In the genomic region with DNA sequence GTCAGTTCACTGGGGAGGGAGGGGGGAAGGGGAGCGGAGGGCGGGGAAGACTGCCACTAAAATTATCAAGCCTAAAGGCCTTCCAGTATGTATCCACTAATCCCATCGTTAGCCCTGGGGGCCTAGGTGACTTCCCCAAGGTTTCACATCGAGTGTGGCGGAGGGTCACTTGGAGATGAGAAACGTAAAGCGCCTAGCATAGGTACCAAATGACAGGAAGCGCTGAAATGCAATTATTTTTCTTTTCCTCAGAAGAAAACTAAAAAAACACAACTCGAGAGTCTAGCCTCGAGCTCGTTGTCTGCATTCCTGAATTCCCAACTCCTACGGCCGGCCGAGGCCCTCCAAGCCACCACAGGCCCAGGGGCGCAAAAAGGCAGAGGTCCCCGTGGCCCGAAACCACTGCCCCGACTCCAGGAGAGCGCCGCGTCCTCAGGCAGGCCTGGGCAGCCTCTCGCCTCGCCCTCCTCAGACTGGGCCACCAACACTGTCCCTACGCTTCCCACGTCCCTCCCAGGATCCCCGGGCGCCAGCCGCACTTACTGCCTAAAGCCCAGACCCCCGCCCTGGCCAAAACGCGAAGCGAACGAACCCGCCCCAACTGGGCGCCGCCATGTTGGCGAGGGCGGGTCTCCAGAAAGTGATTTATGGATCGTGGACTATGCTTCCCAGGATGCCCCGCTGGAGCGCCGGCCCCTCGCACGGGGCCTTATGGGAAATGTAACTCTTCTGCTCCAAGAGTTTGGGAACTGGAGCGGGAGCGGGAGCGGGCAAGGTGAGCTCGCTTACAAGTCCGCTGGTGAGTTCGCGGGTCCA, we compare ENCODE assay signal across 1 cellular context.
TF ChIP-seq lines count a peak whose summit lies in the region.

A gene with protein sequence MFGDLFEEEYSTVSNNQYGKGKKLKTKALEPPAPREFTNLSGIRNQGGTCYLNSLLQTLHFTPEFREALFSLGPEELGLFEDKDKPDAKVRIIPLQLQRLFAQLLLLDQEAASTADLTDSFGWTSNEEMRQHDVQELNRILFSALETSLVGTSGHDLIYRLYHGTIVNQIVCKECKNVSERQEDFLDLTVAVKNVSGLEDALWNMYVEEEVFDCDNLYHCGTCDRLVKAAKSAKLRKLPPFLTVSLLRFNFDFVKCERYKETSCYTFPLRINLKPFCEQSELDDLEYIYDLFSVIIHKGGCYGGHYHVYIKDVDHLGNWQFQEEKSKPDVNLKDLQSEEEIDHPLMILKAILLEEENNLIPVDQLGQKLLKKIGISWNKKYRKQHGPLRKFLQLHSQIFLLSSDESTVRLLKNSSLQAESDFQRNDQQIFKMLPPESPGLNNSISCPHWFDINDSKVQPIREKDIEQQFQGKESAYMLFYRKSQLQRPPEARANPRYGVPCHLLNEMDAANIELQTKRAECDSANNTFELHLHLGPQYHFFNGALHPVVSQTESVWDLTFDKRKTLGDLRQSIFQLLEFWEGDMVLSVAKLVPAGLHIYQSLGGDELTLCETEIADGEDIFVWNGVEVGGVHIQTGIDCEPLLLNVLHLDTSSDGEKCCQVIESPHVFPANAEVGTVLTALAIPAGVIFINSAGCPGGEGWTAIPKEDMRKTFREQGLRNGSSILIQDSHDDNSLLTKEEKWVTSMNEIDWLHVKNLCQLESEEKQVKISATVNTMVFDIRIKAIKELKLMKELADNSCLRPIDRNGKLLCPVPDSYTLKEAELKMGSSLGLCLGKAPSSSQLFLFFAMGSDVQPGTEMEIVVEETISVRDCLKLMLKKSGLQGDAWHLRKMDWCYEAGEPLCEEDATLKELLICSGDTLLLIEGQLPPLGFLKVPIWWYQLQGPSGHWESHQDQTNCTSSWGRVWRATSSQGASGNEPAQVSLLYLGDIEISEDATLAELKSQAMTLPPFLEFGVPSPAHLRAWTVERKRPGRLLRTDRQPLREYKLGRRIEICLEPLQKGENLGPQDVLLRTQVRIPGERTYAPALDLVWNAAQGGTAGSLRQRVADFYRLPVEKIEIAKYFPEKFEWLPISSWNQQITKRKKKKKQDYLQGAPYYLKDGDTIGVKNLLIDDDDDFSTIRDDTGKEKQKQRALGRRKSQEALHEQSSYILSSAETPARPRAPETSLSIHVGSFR (minus strand): TSS at position 642 of the 816 bp plus-strand sequence. CDS start 1,228 bp downstream, outside the sequence.

TF ChIP-seq in HEK293, 187 proteins besides CTCF, POLR2A, EP300 and RAD21 (continued from another document and continues in another):
- TF ChIP-seq, protein P1, sequence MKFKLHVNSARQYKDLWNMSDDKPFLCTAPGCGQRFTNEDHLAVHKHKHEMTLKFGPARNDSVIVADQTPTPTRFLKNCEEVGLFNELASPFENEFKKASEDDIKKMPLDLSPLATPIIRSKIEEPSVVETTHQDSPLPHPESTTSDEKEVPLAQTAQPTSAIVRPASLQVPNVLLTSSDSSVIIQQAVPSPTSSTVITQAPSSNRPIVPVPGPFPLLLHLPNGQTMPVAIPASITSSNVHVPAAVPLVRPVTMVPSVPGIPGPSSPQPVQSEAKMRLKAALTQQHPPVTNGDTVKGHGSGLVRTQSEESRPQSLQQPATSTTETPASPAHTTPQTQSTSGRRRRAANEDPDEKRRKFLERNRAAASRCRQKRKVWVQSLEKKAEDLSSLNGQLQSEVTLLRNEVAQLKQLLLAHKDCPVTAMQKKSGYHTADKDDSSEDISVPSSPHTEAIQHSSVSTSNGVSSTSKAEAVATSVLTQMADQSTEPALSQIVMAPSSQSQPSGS (tag by site-specific recombination; IDR thresholded peaks at IDR 0.05; ENCODE audit: low read depth), result no peak
- peak; percentile 55 for TF ChIP-seq KLF1 (tag by site-specific recombination; IDR thresholded peaks at IDR 0.05)
- peak; percentile 86 for TF ChIP-seq SP2 (tag by site-specific recombination; IDR thresholded peaks at IDR 0.05)
- TF ChIP-seq ZNF843 (tag by site-specific recombination; IDR thresholded peaks at IDR 0.05), result no peak
- no peak for TF ChIP-seq ZNF677 (tag by site-specific recombination; IDR thresholded peaks at IDR 0.05)
- TF ChIP-seq KLF7 (tag by site-specific recombination; IDR thresholded peaks at IDR 0.05; ENCODE audit: borderline replicate concordance), result peak; percentile 33; the same call in 1 of the 2 replicates
- TF ChIP-seq ZNF341 (tag by site-specific recombination; IDR thresholded peaks at IDR 0.05; ENCODE audit: low read depth), result 0 out of 2 replicates have a peak, but pooled peaks have one; percentile 7
- peak; percentile 98 for TF ChIP-seq IKZF3 (tag by site-specific recombination; IDR thresholded peaks at IDR 0.05)
- TF ChIP-seq ZNF449 (tag by site-specific recombination; IDR thresholded peaks at IDR 0.05), result no peak
- no peak for TF ChIP-seq ZNF426 (tag by site-specific recombination; IDR thresholded peaks at IDR 0.05)
- TF ChIP-seq ZEB2 (tag by site-specific recombination; IDR thresholded peaks at IDR 0.05), result peak; percentile 70
- TF ChIP-seq GLIS1 (tag by site-specific recombination; IDR thresholded peaks at IDR 0.05), result peak; percentile 31; the same call in 1 of the 2 replicates
- TF ChIP-seq HOXA7 (CRISPR knock-in tag; IDR thresholded peaks at IDR 0.05; ENCODE audit: borderline replicate concordance), result no peak
- TF ChIP-seq ZNF530 (tag by site-specific recombination; IDR thresholded peaks at IDR 0.05; ENCODE audit: low read depth), result no peak
- TF ChIP-seq, protein P2, sequence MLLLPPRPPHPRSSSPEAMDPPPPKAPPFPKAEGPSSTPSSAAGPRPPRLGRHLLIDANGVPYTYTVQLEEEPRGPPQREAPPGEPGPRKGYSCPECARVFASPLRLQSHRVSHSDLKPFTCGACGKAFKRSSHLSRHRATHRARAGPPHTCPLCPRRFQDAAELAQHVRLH (tag by site-specific recombination; IDR thresholded peaks at IDR 0.05), result no peak
- TF ChIP-seq KLF8 (tag by site-specific recombination; IDR thresholded peaks at IDR 0.05), result peak; percentile 81
- no peak for TF ChIP-seq ZNF19 (tag by site-specific recombination; IDR thresholded peaks at IDR 0.05; ENCODE audit: low read depth)
- TF ChIP-seq ZBTB6 (tag by site-specific recombination; IDR thresholded peaks at IDR 0.05), result peak; percentile 79
- TF ChIP-seq GFI1B (tag by site-specific recombination; IDR thresholded peaks at IDR 0.05), result 0 out of 2 replicates have a peak, but pooled peaks have one; percentile 7
- 0 out of 2 replicates have a peak, but pooled peaks have one; percentile 36 for TF ChIP-seq GLIS2 (tag by site-specific recombination; IDR thresholded peaks at IDR 0.05)
- no peak for TF ChIP-seq ZNF626 (tag by site-specific recombination; IDR thresholded peaks at IDR 0.05)
- no peak for TF ChIP-seq ZFP3 (tag by site-specific recombination; IDR thresholded peaks at IDR 0.05; ENCODE audit: low read depth)
- no peak for TF ChIP-seq ZSCAN30 (tag by site-specific recombination; IDR thresholded peaks at IDR 0.05)
- no peak for TF ChIP-seq ZNF155 (tag by site-specific recombination; IDR thresholded peaks at IDR 0.05)
- no peak for TF ChIP-seq PRDM4 (tag by site-specific recombination; IDR thresholded peaks at IDR 0.05)
- TF ChIP-seq HOXD13 (CRISPR knock-in tag; IDR thresholded peaks at IDR 0.05; ENCODE audit: borderline replicate concordance), result 0 out of 2 replicates have a peak, but pooled peaks have one; percentile 48
- TF ChIP-seq ZNF148 (tag by site-specific recombination; IDR thresholded peaks at IDR 0.05; ENCODE audit: borderline replicate concordance), result no peak
- TF ChIP-seq ZNF214 (tag by site-specific recombination; IDR thresholded peaks at IDR 0.05; ENCODE audit: borderline replicate concordance), result no peak
- TF ChIP-seq, protein P3, sequence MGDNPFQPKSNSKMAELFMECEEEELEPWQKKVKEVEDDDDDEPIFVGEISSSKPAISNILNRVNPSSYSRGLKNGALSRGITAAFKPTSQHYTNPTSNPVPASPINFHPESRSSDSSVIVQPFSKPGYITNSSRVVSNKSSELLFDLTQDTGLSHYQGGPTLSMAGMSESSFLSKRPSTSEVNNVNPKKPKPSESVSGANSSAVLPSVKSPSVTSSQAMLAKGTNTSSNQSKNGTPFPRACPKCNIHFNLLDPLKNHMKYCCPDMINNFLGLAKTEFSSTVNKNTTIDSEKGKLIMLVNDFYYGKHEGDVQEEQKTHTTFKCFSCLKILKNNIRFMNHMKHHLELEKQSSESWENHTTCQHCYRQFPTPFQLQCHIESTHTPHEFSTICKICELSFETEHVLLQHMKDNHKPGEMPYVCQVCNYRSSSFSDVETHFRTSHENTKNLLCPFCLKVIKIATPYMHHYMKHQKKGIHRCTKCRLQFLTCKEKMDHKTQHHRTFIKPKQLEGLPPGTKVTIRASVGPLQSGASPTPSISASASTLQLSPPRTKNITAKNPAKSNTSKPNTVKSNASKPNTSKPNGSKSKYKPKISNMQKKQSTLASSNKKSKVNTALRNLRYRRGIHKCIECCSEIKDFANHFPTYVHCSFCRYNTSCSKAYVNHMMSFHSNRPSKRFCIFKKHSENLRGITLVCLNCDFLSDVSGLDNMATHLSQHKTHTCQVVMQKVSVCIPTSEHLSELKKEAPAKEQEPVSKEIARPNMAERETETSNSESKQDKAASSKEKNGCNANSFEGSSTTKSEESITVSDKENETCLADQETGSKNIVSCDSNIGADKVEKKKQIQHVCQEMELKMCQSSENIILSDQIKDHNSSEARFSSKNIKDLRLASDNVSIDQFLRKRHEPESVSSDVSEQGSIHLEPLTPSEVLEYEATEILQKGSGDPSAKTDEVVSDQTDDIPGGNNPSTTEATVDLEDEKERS (tag by site-specific recombination; IDR thresholded peaks at IDR 0.05), result no peak
- TF ChIP-seq ZNF266 (tag by site-specific recombination; IDR thresholded peaks at IDR 0.05; ENCODE audit: low read depth), result no peak
- no peak for TF ChIP-seq TCF7L2 (IDR thresholded peaks at IDR 0.05; ENCODE audit: borderline replicate concordance, low read depth, low read length)
- TF ChIP-seq KLF17 (tag by site-specific recombination; IDR thresholded peaks at IDR 0.05), result no peak
- peak; percentile 41; the same call in 1 of the 2 replicates for TF ChIP-seq ZNF610 (tag by site-specific recombination; IDR thresholded peaks at IDR 0.05; ENCODE audit: borderline replicate concordance)
- no peak for TF ChIP-seq ZNF274 (IDR thresholded peaks at IDR 0.05; ENCODE audit: low read length)
- TF ChIP-seq ZNF274 (tag by site-specific recombination; IDR thresholded peaks at IDR 0.05; ENCODE audit: borderline replicate concordance), result no peak
